ENCODE assay signal across 2 cellular contexts in genomic region chr17:55825213-55825612, GRCh38.
TF ChIP-seq lines count a peak whose summit lies in the region.

No MANE protein-coding gene starts in this region.

TF ChIP-seq in IMR-90, 13 proteins besides CTCF, POLR2A, EP300 and RAD21 (continued from another document):
- TF ChIP-seq ELK1 (IDR thresholded peaks at IDR 0.05; ENCODE audit: borderline replicate concordance, low read depth, low read length) (no peak), BHLHE40 (IDR thresholded peaks at IDR 0.05; ENCODE audit: low read depth, low read length) (no peak), FOS (IDR thresholded peaks at IDR 0.05; ENCODE audit: low read depth, low read length) (no peak), SMC3 (IDR thresholded peaks at IDR 0.05; ENCODE audit: low read depth, low read length) (no peak), RCOR1 (IDR thresholded peaks at IDR 0.05; ENCODE audit: insufficient replicate concordance, low read length) (no peak), NFE2L2 (IDR thresholded peaks at IDR 0.05; ENCODE audit: low read depth, low read length) (no peak)

TF ChIP-seq in SK-N-SH treated with all-trans-retinoic acid at 6 μM for 48 hours, 23 proteins besides CTCF, POLR2A, EP300 and RAD21 (continued from another document):
- TF ChIP-seq ZNF8 (CRISPR knock-in tag; IDR thresholded peaks at IDR 0.05) = no peak
- TF ChIP-seq OSR1 (CRISPR knock-in tag; IDR thresholded peaks at IDR 0.05) = no peak
- TF ChIP-seq CREB5 (CRISPR knock-in tag; IDR thresholded peaks at IDR 0.05; ENCODE audit: low read depth) = no peak
- no peak for TF ChIP-seq ESRRG (CRISPR knock-in tag; IDR thresholded peaks at IDR 0.05)
- TF ChIP-seq PATZ1 (CRISPR knock-in tag; IDR thresholded peaks at IDR 0.05; ENCODE audit: borderline replicate concordance) = no peak
- no peak for TF ChIP-seq ZFP3 (CRISPR knock-in tag; IDR thresholded peaks at IDR 0.05)
- no peak for TF ChIP-seq ZNF565 (CRISPR knock-in tag; conservative IDR thresholded peaks at IDR 0.05; ENCODE audit: low read depth)
- no peak for TF ChIP-seq ARNTL (CRISPR knock-in tag; IDR thresholded peaks at IDR 0.05; ENCODE audit: borderline replicate concordance, low read depth)
- TF ChIP-seq POU6F1 (CRISPR knock-in tag; IDR thresholded peaks at IDR 0.05; ENCODE audit: borderline replicate concordance, low read depth) = no peak
- TF ChIP-seq TOX (CRISPR knock-in tag; IDR thresholded peaks at IDR 0.05; ENCODE audit: borderline replicate concordance) = no peak
- no peak for TF ChIP-seq GLIS3 (CRISPR knock-in tag; IDR thresholded peaks at IDR 0.05)
- TF ChIP-seq BACH2 (CRISPR knock-in tag; IDR thresholded peaks at IDR 0.05; ENCODE audit: borderline replicate concordance) = no peak
- TF ChIP-seq CSDC2 (CRISPR knock-in tag; IDR thresholded peaks at IDR 0.05) = no peak
TF ChIP-seq in SK-N-SH treated with all-trans-retinoic acid at 6 μM for 48 hours: peak in this region for 0.
